Comparison of ENCODE assay signal across 11 cellular contexts in the genomic region with DNA sequence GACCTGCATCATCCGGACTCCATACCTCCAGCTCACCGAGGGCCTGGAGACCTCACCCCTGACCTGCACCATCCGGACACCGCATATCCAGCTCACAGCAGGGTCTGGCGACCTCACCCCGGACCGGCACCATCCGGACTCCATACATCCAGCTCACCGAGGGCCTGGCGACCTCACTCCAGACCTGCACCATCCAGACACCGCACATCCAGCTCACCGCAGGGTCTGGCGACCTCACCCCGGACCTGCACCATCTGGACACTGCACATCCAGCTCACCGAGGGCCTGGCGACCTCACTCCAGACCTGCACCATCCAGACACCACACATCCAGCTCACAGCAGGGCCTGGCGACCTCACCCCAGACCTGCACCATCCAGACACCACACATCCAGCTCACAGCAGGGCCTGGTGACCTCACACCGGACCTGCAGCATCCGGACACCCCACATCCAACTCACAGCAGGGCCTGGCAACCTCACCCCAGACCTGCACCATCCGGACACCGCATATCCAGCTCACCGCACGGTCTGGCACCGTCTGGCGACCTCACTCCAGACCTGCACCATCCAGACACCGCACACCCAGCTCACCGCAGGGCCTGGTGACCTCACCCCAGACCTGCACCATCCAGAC. TPM values are rescaled to one million over a fixed set of nuclear protein-coding genes. Genes with fewer than 3 reads are reported as not detected.
"Had no signal": no experiment of that assay in that cellular context is flagged by ENCODE, and none has a peak within 500 bp of the region (broad histone marks: within the 10 kb centered on the region; RNA-seq: fewer than 3 reads in every experiment).

No MANE protein-coding gene starts in this region.

RNA-seq across cellular contexts. Expression of gene TERT, which starts 10.4 kb away (rescaled TPM):
- total RNA-seq: Right ventricle myocardium inferior had no signal

RNA-seq across cellular contexts. Expression of gene SLC6A18, which starts 59.3 kb away (rescaled TPM):
- total RNA-seq: activated CD4-positive, alpha-beta T cell treated with anti-CD3 and anti-CD28 coated beads, Interleukin-2, amount 10 ng/mL, durations not matched to agents 24 days and 14 days; activated CD8-positive, alpha-beta T cell treated with anti-CD3 and anti-CD28 coated beads for 36 hours; activated naive CD4-positive, alpha-beta T cell treated with anti-CD3 and anti-CD28 coated beads for 36 hours; activated T-cell treated with anti-CD3 and anti-CD28 coated beads, Interleukin-2, amount 50 U/mL, for 4 hours; activated T-helper 1 cell treated with anti-CD3 and anti-CD28 coated beads, Interleukin-12 subunit alpha, Interleukin-12 subunit beta, Interleukin-2, Interleukin-4 antibody, amounts not matched to agents 30 ng/mL and 10 ng/mL and 1 ng/mL, durations not matched to agents 14 hours and 24 hours and 36 hours; LHCN-M2; NCI-H460; Right ventricle myocardium inferior; SK-MEL-5; T-cell; T-helper 17 cell had no signal
